Comparison of ENCODE assay signal across 27 cellular contexts in the genomic region with DNA sequence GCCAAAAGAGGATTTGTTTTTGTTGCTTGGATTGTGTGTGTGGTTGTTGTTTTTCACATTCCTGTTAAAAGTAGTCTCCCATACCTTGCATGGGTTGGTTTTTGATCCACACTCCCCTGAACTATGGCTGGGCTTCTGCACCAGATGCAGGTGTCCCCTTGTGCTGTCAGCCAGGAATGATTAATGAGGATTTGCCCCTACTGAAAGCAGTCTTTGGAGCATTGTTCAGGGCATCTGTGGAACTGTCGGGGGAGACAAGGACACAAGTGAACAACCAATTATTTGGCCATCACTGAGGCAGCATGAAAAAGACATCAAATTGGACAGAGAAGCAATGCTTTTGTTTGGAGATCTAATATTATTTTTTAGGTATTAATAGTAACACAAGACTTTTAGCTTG.
A peak's percentile ranks its signal among the peaks of the same experiment; 100 is the strongest.
DNase-seq lines count a peak whose midpoint lies in the region; ATAC-seq and TF ChIP-seq lines count a peak whose summit lies in the region.
"Had no signal": no experiment of that assay in that cellular context is flagged by ENCODE, and none has a peak within 500 bp of the region (broad histone marks: within the 10 kb centered on the region; RNA-seq: fewer than 3 reads in every experiment).

No MANE protein-coding gene starts in this region.

- peak; percentile 38 to 62 for DNase-seq in HAP-1 (ENCODE audit: low spot score in 2 of 2)
- peak; percentile 21 for DNase-seq in NCI-H2227 treated with DMSO at 0.1 percent for 48 hours (lab: John Stamatoyannopoulos, UW)
- DNase-seq in ecto neural progenitor cell (ENCODE audit: low spot score) = peak; percentile 49
- DNase-seq in pons (ENCODE audit: low spot score) = peak; percentile 69
- no peak for DNase-seq in NCI-H1930 (lab: John Stamatoyannopoulos, UW)
- DNase-seq in right atrium auricular region (ENCODE audit: low spot score) = no peak
- DNase-seq: activated CD4-positive, alpha-beta T cell treated with anti-CD3 and anti-CD28 coated beads, Interleukin-2, amount 50 U/mL, for 48 hours; activated CD4-positive, CD25-positive, alpha-beta regulatory T cell treated with anti-CD3 and anti-CD28 coated beads, Interleukin-2, amount 50 U/mL, for 72 hours; activated naive CD4-positive, alpha-beta T cell; Caco-2; DMS79 treated with DMSO at 0.1 percent for 48 hours; GOT3; heart left ventricle; MV-4-11; naive B cell; NCI-H2029; NK-92 treated with Interleukin-12 subunit alpha and Interleukin-12 subunit beta, amount 100 ng/mL, for 24 hours; occipital lobe; stimulated activated naive CD4-positive, alpha-beta T cell; T-helper 2 cell; upper lobe of left lung had no signal

- H3K27me3 ChIP-seq in HAP-1 (ENCODE audit: low read depth) (no peaks in the 10 kb centered on the region), right atrium auricular region (no peaks in the 10 kb centered on the region)
- H3K27me3 ChIP-seq: heart left ventricle, suprapubic skin, upper lobe of left lung had no signal

- in situ Hi-C loops in HAP-1 (cut with MboI; ENCODE audit: low sequenced_read_pairs) = no loop called here

- H3K4me3 ChIP-seq in HAP-1 (no peak overlapping the region), right atrium auricular region (no peak overlapping the region)
- H3K4me3 ChIP-seq: coronary artery, heart left ventricle, suprapubic skin, upper lobe of left lung had no signal

- ATAC-seq in HG03442 (IDR thresholded peaks at IDR 0.05; ENCODE audit: unreplicated experiment) = no peak
- ATAC-seq: esophagus mucosa, heart left ventricle, Right ventricle myocardium inferior had no signal

- H3K9me3 ChIP-seq in HAP-1 = no peaks in the 10 kb centered on the region
- no peaks in the 10 kb centered on the region for H3K9me3 ChIP-seq in right atrium auricular region
- H3K9me3 ChIP-seq: Caco-2, upper lobe of left lung had no signal

- H3K4me1 ChIP-seq in HAP-1 (peaks cover 13% of the 10 kb centered on the region), right atrium auricular region (no peaks in the 10 kb centered on the region)
- H3K4me1 ChIP-seq: Caco-2, heart left ventricle, suprapubic skin, upper lobe of left lung had no signal

- H3K36me3 ChIP-seq in HAP-1 (replicated peaks) (no peaks in the 10 kb centered on the region), right atrium auricular region (no peaks in the 10 kb centered on the region)
- H3K36me3 ChIP-seq: heart left ventricle, suprapubic skin, upper lobe of left lung had no signal

- no peak for TF ChIP-seq CTCF in right atrium auricular region (IDR thresholded peaks at IDR 0.05)

- H3K27ac ChIP-seq in right atrium auricular region = no peak overlapping the region
- H3K27ac ChIP-seq: C4-2B, coronary artery, heart left ventricle, suprapubic skin, upper lobe of left lung had no signal

Comparison
In these comparisons a context has a peak if more than half of its experiments do, and no peak if none do; other contexts are left out.
1. DNase-seq: peak in HAP-1 (2 of 2), NCI-H2227 treated with DMSO at 0.1 percent for 48 hours (single experiment), ecto neural progenitor cell (single experiment) and pons (single experiment); none in NCI-H1930 (0 of 2) and right atrium auricular region (single experiment).